ENCODE assay signal across 8 cellular contexts in genomic region chr1:181105134-181106021, GRCh38. TPM values are rescaled to one million over a fixed set of nuclear protein-coding genes. Genes with fewer than 3 reads are reported as not detected.
DNase-seq lines count a peak whose midpoint lies in the region; ATAC-seq, FAIRE-seq and TF ChIP-seq lines count a peak whose summit lies in the region.

No MANE protein-coding gene starts in this region.

- DNase-seq in NCI-H187 (lab: John Stamatoyannopoulos, UW), result peak; percentile 90 to 99
- peak; percentile 92 for DNase-seq in T-helper 22 cell (ENCODE audit: low read depth)
- DNase-seq in astrocyte (ENCODE audit: low read depth), result peak; percentile 67
- DNase-seq in hepatic stellate cell (ENCODE audit: low spot score), result peak; percentile 92
- peak; percentile 53 for DNase-seq in renal cortical epithelial cell (ENCODE audit: low read depth)
- peak; percentile 97 to 99 for DNase-seq in aorta

- H2AFZ ChIP-seq in astrocyte (ENCODE audit: low read depth, low read length), result peak overlapping the region; percentile 68

- peaks cover 44% of the 10 kb centered on the region for H3K4me1 Mint-ChIP-seq in astrocyte (ENCODE audit: low read depth, unreplicated experiment)

- no peaks in the 10 kb centered on the region for H3K79me2 ChIP-seq in astrocyte (ENCODE audit: insufficient read depth, low read length)

- peak overlapping the region; percentile 91 for H3K27ac Mint-ChIP-seq in astrocyte (ENCODE audit: unreplicated experiment)

- H3K9me3 ChIP-seq in astrocyte (ENCODE audit: insufficient read depth, low read depth, low read length), result no peaks in the 10 kb centered on the region
- H3K9me3 ChIP-seq in aorta (ENCODE audit: control insufficient read depth, low read length), result no peaks in the 10 kb centered on the region

- H3K4me3 ChIP-seq in astrocyte (ENCODE audit: insufficient read depth, low read depth, low read length), result peak overlapping the region; percentile 70
- peak overlapping the region; percentile 67 to 68 for H3K4me3 ChIP-seq in aorta (ENCODE audit: low read length in 2 of 2)

- peak overlapping the region; percentile 89 for H3K9ac ChIP-seq in astrocyte (ENCODE audit: low read length)

- intact Hi-C loops in aorta (cut with DNase I), result no loop called here

- peak; percentile 60 for TF ChIP-seq POLR2A in GM15510 (IDR thresholded peaks at IDR 0.05; ENCODE audit: borderline replicate concordance, extremely low read depth, insufficient read length)

- 1% methylated on average over 70 to 104 of the region's 104 CpGs for WGBS in aorta, 2 donors

- H4K20me1 ChIP-seq in astrocyte (ENCODE audit: insufficient read depth, low read length), result no peaks in the 10 kb centered on the region

- TF ChIP-seq CTCF in astrocyte (IDR thresholded peaks at IDR 0.05; ENCODE audit: insufficient read depth, low read depth, low read length), result no peak

- H3K27me3 Mint-ChIP-seq in astrocyte (ENCODE audit: low read depth, unreplicated experiment), result peaks cover 8% of the 10 kb centered on the region

- H3K27ac ChIP-seq in astrocyte (ENCODE audit: low read depth, low read length), result peak overlapping the region; percentile 80
- peak overlapping the region in 1 of 2 donors; percentile 55 for H3K27ac ChIP-seq in aorta (ENCODE audit: low read depth in 1 of 2, low read length in 2 of 2)

- H3K27me3 ChIP-seq in astrocyte (ENCODE audit: insufficient read depth, low read length) (no peaks in the 10 kb centered on the region), aorta (ENCODE audit: control insufficient read depth in 1 of 2, insufficient read depth in 2 of 2, low read length in 1 of 2) (no peaks in the 10 kb centered on the region)

- ATAC-seq in HG02884 (IDR thresholded peaks at IDR 0.05; ENCODE audit: unreplicated experiment) (peak; percentile 55), aorta (ENCODE audit: low FRiP score) (peak; percentile 96)

- no peaks in the 10 kb centered on the region for H3K36me3 Mint-ChIP-seq in astrocyte (ENCODE audit: low read depth, unreplicated experiment)

- H3K4me3 Mint-ChIP-seq in astrocyte (ENCODE audit: unreplicated experiment), result peak overlapping the region; percentile 95

- H3K36me3 ChIP-seq in astrocyte (ENCODE audit: insufficient read depth, low read length) (no peaks in the 10 kb centered on the region), aorta (ENCODE audit: control insufficient read depth in 1 of 2, insufficient read depth in 2 of 2, low read length in 1 of 2) (no peaks in the 10 kb centered on the region)

- H3K4me2 ChIP-seq in astrocyte (ENCODE audit: low read length), result peak overlapping the region; percentile 95

- H3K4me1 ChIP-seq in astrocyte (ENCODE audit: insufficient read depth, low read length) (peaks cover 38% of the 10 kb centered on the region), aorta (ENCODE audit: control insufficient read depth in 1 of 2, insufficient read depth in 2 of 2, low read length in 2 of 2) (no peaks in the 10 kb centered on the region)

- no peak for FAIRE-seq in astrocyte (lab: Jason Lieb, UNC)

- no peaks in the 10 kb centered on the region for H3K9me3 Mint-ChIP-seq in astrocyte (ENCODE audit: unreplicated experiment)

RNA-seq across cellular contexts. Expression of gene IER5, which starts 16.9 kb away (rescaled TPM):
- 23.2 and 28.3 TPM in 2 replicates for total RNA-seq in astrocyte
- total RNA-seq in renal cortical epithelial cell, result 16.8 and 19.6 TPM in 2 replicates
- 10 to 100 TPM; 11.4 to 42.2 TPM for total RNA-seq in aorta
- 10 to 100 TPM in 1 of 2 donors, 1 to 10 TPM in 1; 7.4 to 11.5 TPM for polyA plus RNA-seq in aorta
